In genomic region chr16:48384982-48385271, GRCh38 we compare ENCODE assay signal across 8 cellular contexts. TPM values are rescaled to one million over a fixed set of nuclear protein-coding genes. Genes with fewer than 3 reads are reported as not detected.
DNase-seq lines count a peak whose midpoint lies in the region; ATAC-seq and TF ChIP-seq lines count a peak whose summit lies in the region.

No MANE protein-coding gene starts in this region.

- peak overlapping the region; percentile 95 for H3K27ac Mint-ChIP-seq in stimulated activated effector memory CD8-positive, alpha-beta T cell treated with anti-CD3 and anti-CD28 coated beads, Interleukin-12 subunit alpha, Interleukin-12 subunit beta, amount 100 ng/mL, for 72 hours

- peak overlapping the region; percentile 100 for H3K27ac ChIP-seq in BLaER1
- peak overlapping the region; percentile 100 for H3K27ac ChIP-seq in WERI-Rb-1
- H3K27ac ChIP-seq in right cardiac atrium (ENCODE audit: low read length), result peak overlapping the region; percentile 97

- peak; percentile 55 for DNase-seq in WERI-Rb-1
- peak in 1 of 3 donors; percentile 82 for DNase-seq in right cardiac atrium
- DNase-seq in stimulated activated effector memory CD8-positive, alpha-beta T cell treated with anti-CD3 and anti-CD28 coated beads, Interleukin-12 subunit alpha, Interleukin-12 subunit beta, amount 100 ng/mL, for 72 hours (ENCODE audit: low spot score in 2 of 2), result no peak
- no peak for DNase-seq in hippocampal formation (lab: John Stamatoyannopoulos, UW)
- DNase-seq in NCI-H226, result no peak

- H3K36me3 ChIP-seq in BLaER1, result peaks cover 10% of the 10 kb centered on the region; the same call in 1 of the 2 replicates
- H3K36me3 ChIP-seq in WERI-Rb-1, result peaks cover 2% of the 10 kb centered on the region; the same call in 1 of the 2 replicates

- no peaks in the 10 kb centered on the region for H3K9me3 Mint-ChIP-seq in stimulated activated effector memory CD8-positive, alpha-beta T cell treated with anti-CD3 and anti-CD28 coated beads, Interleukin-12 subunit alpha, Interleukin-12 subunit beta, amount 100 ng/mL, for 72 hours

- 0% methylated on average over 42 of the region's 42 CpGs for WGBS in right cardiac atrium

- peaks cover 28% of the 10 kb centered on the region for H3K4me1 Mint-ChIP-seq in stimulated activated effector memory CD8-positive, alpha-beta T cell treated with anti-CD3 and anti-CD28 coated beads, Interleukin-12 subunit alpha, Interleukin-12 subunit beta, amount 100 ng/mL, for 72 hours

- H3K27me3 ChIP-seq in BLaER1 (no peaks in the 10 kb centered on the region), WERI-Rb-1 (ENCODE audit: insufficient read depth, low read depth, severe bottlenecking) (no peaks in the 10 kb centered on the region), right cardiac atrium (ENCODE audit: control insufficient read depth, insufficient read depth) (no peaks in the 10 kb centered on the region)

- intact Hi-C loops in right cardiac atrium (cut with DNase I), result loop anchor here in 1 of 4 donors (5.0 kb wide), 1 partner anchor 152 kb away; no protein-coding TSS in a partner anchor

- H3K9me3 ChIP-seq in BLaER1 (peaks cover 10% of the 10 kb centered on the region), WERI-Rb-1 (ENCODE audit: severe bottlenecking) (no peaks in the 10 kb centered on the region), right cardiac atrium (ENCODE audit: control insufficient read depth, low read length) (no peaks in the 10 kb centered on the region)

- H3K4me1 ChIP-seq in BLaER1, result peaks cover 35% of the 10 kb centered on the region
- peaks cover 8% of the 10 kb centered on the region for H3K4me1 ChIP-seq in right cardiac atrium (ENCODE audit: control insufficient read depth, insufficient read depth, low read length)

- H3K9ac ChIP-seq in BLaER1, result peak overlapping the region; percentile 100

- H3K36me3 Mint-ChIP-seq in stimulated activated effector memory CD8-positive, alpha-beta T cell treated with anti-CD3 and anti-CD28 coated beads, Interleukin-12 subunit alpha, Interleukin-12 subunit beta, amount 100 ng/mL, for 72 hours, result peaks cover 20% of the 10 kb centered on the region

- H3K4me2 ChIP-seq in BLaER1, result peak overlapping the region; percentile 97; the same call in 1 of the 2 replicates

- no peak for TF ChIP-seq CTCF in WERI-Rb-1 (IDR thresholded peaks at IDR 0.05; ENCODE audit: low read depth, low read length)

- peak; percentile 60 for ATAC-seq in GM18907 (IDR thresholded peaks at IDR 0.05; ENCODE audit: unreplicated experiment)
- ATAC-seq in HG03066 (IDR thresholded peaks at IDR 0.05; ENCODE audit: low read depth, unreplicated experiment), result peak; percentile 49
- ATAC-seq in right cardiac atrium, result peak; percentile 32 to 40
- ATAC-seq in stimulated activated effector memory CD8-positive, alpha-beta T cell treated with anti-CD3 and anti-CD28 coated beads, Interleukin-12 subunit alpha, Interleukin-12 subunit beta, amount 100 ng/mL, for 72 hours, result peak; percentile 75

- peak overlapping the region; percentile 85 for H3K4me3 Mint-ChIP-seq in stimulated activated effector memory CD8-positive, alpha-beta T cell treated with anti-CD3 and anti-CD28 coated beads, Interleukin-12 subunit alpha, Interleukin-12 subunit beta, amount 100 ng/mL, for 72 hours

- peaks cover 44% of the 10 kb centered on the region for H4K20me1 ChIP-seq in BLaER1

- H3K4me3 ChIP-seq in BLaER1 (peak overlapping the region; percentile 95), WERI-Rb-1 (ENCODE audit: low read depth, low read length) (peak overlapping the region; percentile 57), right cardiac atrium (ENCODE audit: low read length) (peak overlapping the region; percentile 96)

RNA-seq across cellular contexts. Expression of gene SIAH1, which starts 0.3 kb away (rescaled TPM):
- 10 to 100 TPM; 14.4 to 17.9 (median 14.6) TPM for total RNA-seq in right cardiac atrium
- 15.1 TPM for polyA plus RNA-seq in right cardiac atrium
